9 cellular contexts compared by ENCODE assay signal in the genomic region with DNA sequence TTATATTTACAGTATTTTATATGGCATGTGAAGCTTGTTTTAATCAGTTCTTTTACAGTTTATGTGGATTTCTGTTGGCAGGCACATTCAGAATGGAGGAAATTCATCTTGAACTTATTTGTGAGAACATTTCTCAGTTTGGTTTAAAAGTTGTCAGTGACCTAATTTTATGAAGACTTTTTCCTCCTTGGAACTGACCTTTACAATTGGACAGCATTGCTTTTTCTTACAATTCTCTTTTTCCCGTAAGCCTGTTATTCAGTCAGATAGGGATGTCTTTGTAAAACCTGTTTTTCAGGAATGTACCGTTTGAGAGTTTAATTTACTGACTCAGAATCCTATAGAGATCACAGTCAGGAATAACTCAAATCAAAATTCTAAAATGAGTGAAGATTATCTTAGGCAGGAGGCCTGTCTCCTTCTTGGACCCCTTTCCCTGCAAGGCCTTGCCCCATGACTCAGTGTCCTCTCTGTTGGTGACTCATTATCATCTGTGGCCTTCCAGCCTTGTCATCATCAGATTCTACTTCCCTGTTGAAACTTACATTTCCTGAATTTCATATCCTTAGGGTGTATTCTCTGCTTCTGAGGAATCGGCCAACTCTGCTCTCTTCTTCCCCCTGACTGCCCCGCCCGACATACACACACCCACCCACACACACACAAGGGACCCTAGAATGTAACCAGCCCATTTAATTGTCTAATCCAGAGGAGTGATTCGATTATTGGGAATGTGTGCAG.
A peak's percentile ranks its signal among the peaks of the same experiment; 100 is the strongest.
DNase-seq lines count a peak whose midpoint lies in the region; ATAC-seq and TF ChIP-seq lines count a peak whose summit lies in the region.
"Had no signal": no experiment of that assay in that cellular context is flagged by ENCODE, and none has a peak within 500 bp of the region (broad histone marks: within the 10 kb centered on the region; RNA-seq: fewer than 3 reads in every experiment).

No MANE protein-coding gene starts in this region.

- DNase-seq in 8988T (peak; percentile 19), LoVo (ENCODE audit: low spot score) (peak; percentile 78), coronary artery (ENCODE audit: low spot score) (no peak), mucosa of gallbladder (ENCODE audit: low spot score) (peak; percentile 42), DMS 273 (lab: John Stamatoyannopoulos, UW; ENCODE audit: unreplicated experiment) (no peak)
- no peak for DNase-seq in stimulated activated CD4-positive, alpha-beta T cell treated with anti-CD3 and anti-CD28 coated beads, Interleukin-4, amount 100 ng/mL, for 1 hour

- no peak for ATAC-seq in GM19455 (IDR thresholded peaks at IDR 0.05; ENCODE audit: unreplicated experiment)
- ATAC-seq in GM19467 (IDR thresholded peaks at IDR 0.05; ENCODE audit: unreplicated experiment), result no peak

- H3K4me3 ChIP-seq in coronary artery, result peak overlapping the region; percentile 12
- H3K4me3 ChIP-seq: BLaER1 had no signal

- no peak for TF ChIP-seq CTCF in coronary artery (IDR thresholded peaks at IDR 0.05)

- peak overlapping the region; percentile 91 to 94 for H3K27ac ChIP-seq in coronary artery
- H3K27ac ChIP-seq: BLaER1 had no signal

Comparison
In these comparisons a context has a peak if more than half of its experiments do, and no peak if none do; other contexts are left out.
1. DNase-seq: peak in 8988T (single experiment), LoVo (single experiment) and mucosa of gallbladder (single experiment); none in coronary artery (single experiment), DMS 273 (single experiment) and stimulated activated CD4-positive, alpha-beta T cell treated with anti-CD3 and anti-CD28 coated beads, Interleukin-4, amount 100 ng/mL, for 1 hour (single experiment).